In genomic region chr11:70881948-70882715, GRCh38 we compare ENCODE assay signal across 24 cellular contexts.
"Had no signal": no experiment of that assay in that cellular context is flagged by ENCODE, and none has a peak within 500 bp of the region (broad histone marks: within the 10 kb centered on the region; RNA-seq: fewer than 3 reads in every experiment).

No MANE protein-coding gene starts in this region.

- H3K36me3 Mint-ChIP-seq: activated CD4-positive, alpha-beta memory T cell treated with anti-CD3 and anti-CD28 coated beads for 36 hours; activated naive CD4-positive, alpha-beta T cell treated with anti-CD3 and anti-CD28 coated beads, Interleukin-2, amount 10 ng/mL, durations not matched to agents 7 days and 5 days; activated naive CD8-positive, alpha-beta T cell treated with anti-CD3 and anti-CD28 coated beads for 36 hours had no signal

- H3K27me3 ChIP-seq: brain microvascular endothelial cell, cardiac muscle cell had no signal

- H3K9me3 Mint-ChIP-seq: activated CD4-positive, alpha-beta memory T cell treated with anti-CD3 and anti-CD28 coated beads for 36 hours; activated CD4-positive, alpha-beta T cell treated with anti-CD3 and anti-CD28 coated beads, Interleukin-2, amount 10 ng/mL, durations not matched to agents 7 days and 5 days; activated naive CD4-positive, alpha-beta T cell treated with anti-CD3 and anti-CD28 coated beads, Interleukin-2, amount 10 ng/mL, durations not matched to agents 7 days and 5 days; activated naive CD8-positive, alpha-beta T cell treated with anti-CD3 and anti-CD28 coated beads for 36 hours; activated T-cell treated with anti-CD3 and anti-CD28 coated beads, Interleukin-2, amount 50 U/mL, for 72 hours; activated T-helper 2 cell treated with anti-CD3 and anti-CD28 coated beads, Interferon-gamma antibody, Interleukin-2, Interleukin-4, amounts not matched to agents 10 μg/mL and 5 μg/mL and 100 μg/mL, durations not matched to agents 14 hours and 24 hours and 36 hours; T-helper 1 cell treated with Interleukin-12 subunit alpha and Interleukin-12 subunit beta and Interleukin-4 antibody, amounts not matched to agents 30 μg/mL and 1 μg/mL, for 36 hours had no signal

- H3K27ac Mint-ChIP-seq: activated CD4-positive, alpha-beta memory T cell treated with anti-CD3 and anti-CD28 coated beads for 36 hours; activated CD4-positive, alpha-beta T cell treated with anti-CD3 and anti-CD28 coated beads, Interleukin-2, amount 10 ng/mL, durations not matched to agents 7 days and 5 days; activated naive CD4-positive, alpha-beta T cell treated with anti-CD3 and anti-CD28 coated beads, Interleukin-2, amount 10 ng/mL, durations not matched to agents 7 days and 5 days; activated naive CD8-positive, alpha-beta T cell treated with anti-CD3 and anti-CD28 coated beads for 36 hours; activated T-cell treated with anti-CD3 and anti-CD28 coated beads, Interleukin-2, amount 50 U/mL, for 72 hours; activated T-helper 2 cell treated with anti-CD3 and anti-CD28 coated beads, Interferon-gamma antibody, Interleukin-2, Interleukin-4, amounts not matched to agents 10 μg/mL and 5 μg/mL and 100 μg/mL, durations not matched to agents 14 hours and 24 hours and 36 hours; T-helper 1 cell treated with Interleukin-12 subunit alpha and Interleukin-12 subunit beta and Interleukin-4 antibody, amounts not matched to agents 30 μg/mL and 1 μg/mL, for 36 hours had no signal

- H3K27me3 Mint-ChIP-seq: activated CD4-positive, alpha-beta memory T cell treated with anti-CD3 and anti-CD28 coated beads for 36 hours; activated CD4-positive, alpha-beta T cell treated with anti-CD3 and anti-CD28 coated beads, Interleukin-2, amount 10 ng/mL, durations not matched to agents 7 days and 5 days; activated naive CD4-positive, alpha-beta T cell treated with anti-CD3 and anti-CD28 coated beads, Interleukin-2, amount 10 ng/mL, durations not matched to agents 7 days and 5 days; activated naive CD8-positive, alpha-beta T cell treated with anti-CD3 and anti-CD28 coated beads for 36 hours had no signal

- H3K27ac ChIP-seq: brain microvascular endothelial cell, cardiac muscle cell had no signal

- H3K36me3 ChIP-seq: brain microvascular endothelial cell, cardiac muscle cell had no signal

- H3K4me3 Mint-ChIP-seq: activated CD4-positive, alpha-beta memory T cell treated with anti-CD3 and anti-CD28 coated beads for 36 hours; activated CD4-positive, alpha-beta T cell treated with anti-CD3 and anti-CD28 coated beads, Interleukin-2, amount 10 ng/mL, durations not matched to agents 7 days and 5 days; activated naive CD4-positive, alpha-beta T cell treated with anti-CD3 and anti-CD28 coated beads, Interleukin-2, amount 10 ng/mL, durations not matched to agents 7 days and 5 days; activated naive CD8-positive, alpha-beta T cell treated with anti-CD3 and anti-CD28 coated beads for 36 hours; activated T-cell treated with anti-CD3 and anti-CD28 coated beads, Interleukin-2, amount 50 U/mL, for 72 hours; T-helper 1 cell treated with Interleukin-12 subunit alpha and Interleukin-12 subunit beta and Interleukin-4 antibody, amounts not matched to agents 30 μg/mL and 1 μg/mL, for 36 hours had no signal

- DNase-seq: activated CD4-positive, alpha-beta memory T cell treated with anti-CD3 and anti-CD28 coated beads for 36 hours; activated CD4-positive, alpha-beta T cell treated with anti-CD3 and anti-CD28 coated beads, Interleukin-2, amount 10 ng/mL, durations not matched to agents 7 days and 5 days; activated CD4-positive, CD25-positive, alpha-beta regulatory T cell; activated CD8-positive, alpha-beta memory T cell treated with anti-CD3 and anti-CD28 coated beads for 24 hours; activated gamma-delta T cell treated with Interleukin-2 at 50 U/mL for 16 hours; activated naive CD4-positive, alpha-beta T cell treated with anti-CD3 and anti-CD28 coated beads, Interleukin-2, amount 10 ng/mL, durations not matched to agents 7 days and 5 days; activated naive CD8-positive, alpha-beta T cell treated with anti-CD3 and anti-CD28 coated beads for 36 hours; activated T-cell treated with anti-CD3 and anti-CD28 coated beads, Interleukin-2, amount 50 U/mL, for 72 hours; brain microvascular endothelial cell; Kasumi-1; KBM-7; NCI-H1105 treated with DMSO at 0.1 percent for 48 hours; NCI-H1930; NCI-H2171 treated with DMSO at 0.1 percent for 48 hours; NCI-H226; NCI-H510A; NCI-H526 treated with DMSO at 0.1 percent for 48 hours; PC-3; SHP77 treated with DMSO at 0.1 percent for 48 hours; T-helper 9 cell had no signal

- FAIRE-seq: RCC 7860 had no signal

- H3K4me3 ChIP-seq: cardiac muscle cell had no signal

- H3K4me1 Mint-ChIP-seq: activated CD4-positive, alpha-beta T cell treated with anti-CD3 and anti-CD28 coated beads, Interleukin-2, amount 10 ng/mL, durations not matched to agents 7 days and 5 days; activated naive CD4-positive, alpha-beta T cell treated with anti-CD3 and anti-CD28 coated beads, Interleukin-2, amount 10 ng/mL, durations not matched to agents 7 days and 5 days; activated naive CD8-positive, alpha-beta T cell treated with anti-CD3 and anti-CD28 coated beads for 36 hours had no signal
